Comparison of ENCODE assay signal across 12 cellular contexts in the genomic region with DNA sequence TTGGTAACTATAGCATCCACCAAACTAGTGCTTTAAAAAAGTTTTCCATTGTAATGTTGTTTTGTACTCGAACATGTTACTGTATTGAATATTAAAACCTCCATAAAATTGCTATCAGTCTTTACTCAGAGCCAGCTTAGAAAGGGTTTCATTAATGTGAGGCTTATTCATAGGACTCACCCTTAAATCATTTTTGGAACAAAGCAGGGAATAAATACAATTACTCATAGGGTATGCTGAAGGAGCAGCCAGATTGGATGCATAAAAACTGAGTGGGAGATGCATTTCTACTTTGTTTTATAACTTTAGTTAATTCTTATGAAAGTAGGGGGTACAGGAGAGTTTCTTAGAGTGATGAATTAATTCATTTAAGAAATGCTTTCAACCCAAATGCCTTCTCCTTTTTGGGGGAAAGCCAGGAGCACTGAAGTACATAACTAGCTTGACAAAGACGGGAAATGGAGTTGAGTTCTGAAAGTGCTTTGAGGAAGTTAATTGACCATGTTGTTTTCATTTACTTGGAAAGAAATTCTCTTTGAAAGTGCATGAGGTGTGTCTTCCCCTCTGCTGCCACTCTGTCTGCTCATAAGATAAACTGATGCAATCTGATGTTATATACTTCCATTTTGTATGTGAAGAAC.
A peak's percentile ranks its signal among the peaks of the same experiment; 100 is the strongest.
DNase-seq lines count a peak whose midpoint lies in the region; ATAC-seq, FAIRE-seq and TF ChIP-seq lines count a peak whose summit lies in the region.
"Had no signal": no experiment of that assay in that cellular context is flagged by ENCODE, and none has a peak within 500 bp of the region (broad histone marks: within the 10 kb centered on the region; RNA-seq: fewer than 3 reads in every experiment).

No MANE protein-coding gene starts in this region.

- no peaks in the 10 kb centered on the region for H3K9me3 ChIP-seq in lower lobe of right lung

- ATAC-seq in lower lobe of right lung (no peak), GM18519 (IDR thresholded peaks at IDR 0.05; ENCODE audit: low FRiP score, unreplicated experiment) (no peak)
- ATAC-seq: CD8-positive, alpha-beta T cell; natural killer cell had no signal

- no peaks in the 10 kb centered on the region for H3K36me3 Mint-ChIP-seq in type B pancreatic cell
- H3K36me3 Mint-ChIP-seq: CD8-positive, alpha-beta T cell; natural killer cell had no signal

- TF ChIP-seq CTCF in AG10803 (conservative IDR thresholded peaks at IDR 0.05; ENCODE audit: low read length), result no peak
- no peak for TF ChIP-seq CTCF in lower lobe of right lung (IDR thresholded peaks at IDR 0.05)
- TF ChIP-seq CTCF in type B pancreatic cell (conservative IDR thresholded peaks at IDR 0.05), result no peak

- no peak for TF ChIP-seq POLR2A in H54 (IDR thresholded peaks at IDR 0.05; ENCODE audit: low read depth, low read length)

- H3K4me3 Mint-ChIP-seq in type B pancreatic cell, result no peak overlapping the region
- H3K4me3 Mint-ChIP-seq: CD8-positive, alpha-beta T cell; natural killer cell had no signal

- H3K27me3 Mint-ChIP-seq in type B pancreatic cell, result no peaks in the 10 kb centered on the region

- DNase-seq in AG10803 (ENCODE audit: low read depth) (peak; percentile 39), H54 (ENCODE audit: insufficient read length, low spot score) (no peak), SKM-1 (lab: John Stamatoyannopoulos, UW; ENCODE audit: unreplicated experiment) (peak; percentile 14), lower lobe of right lung (no peak), NCI-H1436 treated with DMSO at 0.1 percent for 48 hours (lab: John Stamatoyannopoulos, UW) (no peak), type B pancreatic cell (ENCODE audit: extremely low spot score, unreplicated experiment) (no peak), iPS-NIHi11 (ENCODE audit: low spot score) (no peak)
- DNase-seq: activated CD4-positive, alpha-beta T cell treated with anti-CD3 and anti-CD28 coated beads, Interleukin-2, amount 50 U/mL, for 1 hour; amygdala; CD8-positive, alpha-beta T cell; natural killer cell had no signal

- intact Hi-C loops in lower lobe of right lung (cut with DNase I), result no loop called here

- H3K4me3 ChIP-seq in AG10803 (ENCODE audit: low read length) (no peak overlapping the region), lower lobe of right lung (no peak overlapping the region)

- FAIRE-seq in H54 (lab: Jason Lieb, UNC), result peak; percentile 11

- H3K9me3 Mint-ChIP-seq in type B pancreatic cell, result no peaks in the 10 kb centered on the region
- H3K9me3 Mint-ChIP-seq: CD8-positive, alpha-beta T cell; natural killer cell had no signal

- H3K36me3 ChIP-seq in lower lobe of right lung, result no peaks in the 10 kb centered on the region

- no peak overlapping the region for H3K27ac Mint-ChIP-seq in type B pancreatic cell
- H3K27ac Mint-ChIP-seq: CD8-positive, alpha-beta T cell; natural killer cell had no signal

- H3K4me1 Mint-ChIP-seq in type B pancreatic cell (ENCODE audit: unreplicated experiment), result peaks cover 9% of the 10 kb centered on the region
- H3K4me1 Mint-ChIP-seq: natural killer cell had no signal

- peaks cover 18% of the 10 kb centered on the region for H3K4me1 ChIP-seq in lower lobe of right lung

- no peaks in the 10 kb centered on the region for H3K27me3 ChIP-seq in lower lobe of right lung (ENCODE audit: low read depth)

- peak overlapping the region; percentile 57 for H3K27ac ChIP-seq in lower lobe of right lung

Comparison
In these comparisons a context has a peak if more than half of its experiments do, and no peak if none do; other contexts are left out.
1. DNase-seq: peak in AG10803 (single experiment) and SKM-1 (single experiment); none in H54 (single experiment), lower lobe of right lung (single experiment), NCI-H1436 treated with DMSO at 0.1 percent for 48 hours (single experiment), type B pancreatic cell (single experiment) and iPS-NIHi11 (single experiment).